Comparison of ENCODE assay signal across 8 cellular contexts in genomic region chr16:67521095-67521804, GRCh38. TPM values are rescaled to one million over a fixed set of nuclear protein-coding genes. Genes with fewer than 3 reads are reported as not detected.
DNase-seq lines count a peak whose midpoint lies in the region; ATAC-seq, FAIRE-seq and TF ChIP-seq lines count a peak whose summit lies in the region.

No MANE protein-coding gene starts in this region.

- peaks cover 30% of the 10 kb centered on the region for H3K4me1 ChIP-seq in keratinocyte (ENCODE audit: control insufficient read depth, extremely low read depth, insufficient read depth, low read length)

- no peaks in the 10 kb centered on the region for H3K36me3 ChIP-seq in keratinocyte (ENCODE audit: control insufficient read depth in 2 of 2, extremely low read depth in 1 of 2, insufficient read depth in 2 of 2, low read length in 2 of 2)

- no peaks in the 10 kb centered on the region for H3K9me3 Mint-ChIP-seq in central memory CD8-positive, alpha-beta T cell

- TF ChIP-seq CTCF in keratinocyte (optimal IDR thresholded peaks at IDR 0.05 in 1 of 3, IDR thresholded peaks at IDR 0.05 in 1 of 3, conservative IDR thresholded peaks at IDR 0.05 in 1 of 3; ENCODE audit: extremely low read depth in 1 of 3, insufficient read depth in 2 of 3, low read length in 3 of 3) = peak; percentile 97 to 99 (median 99)

- peak overlapping the region; percentile 99 for H3K4me2 ChIP-seq in keratinocyte (ENCODE audit: control insufficient read depth, extremely low read depth, insufficient read depth, low read depth, low read length)

- H3K27me3 ChIP-seq in keratinocyte (ENCODE audit: control insufficient read depth, extremely low read depth, insufficient read depth, low read length) = no peaks in the 10 kb centered on the region

- dilution Hi-C loops in keratinocyte (cut with MboI; ENCODE audit: extremely low pct_ligation_motif_present, low sequenced_read_pairs) = no loop called here

- peak overlapping the region; percentile 96 for H3K27ac ChIP-seq in keratinocyte (ENCODE audit: control insufficient read depth, insufficient read depth, low read length)

- H3K79me2 ChIP-seq in keratinocyte (ENCODE audit: control insufficient read depth, insufficient read depth, low read length) = no peaks in the 10 kb centered on the region

- H3K9me1 ChIP-seq in keratinocyte (ENCODE audit: control insufficient read depth, extremely low read depth, insufficient read depth, low read length) = peaks cover 5% of the 10 kb centered on the region

- ATAC-seq in GM19025 (IDR thresholded peaks at IDR 0.05; ENCODE audit: low read depth, unreplicated experiment) (peak; percentile 68), HG03342 (IDR thresholded peaks at IDR 0.05; ENCODE audit: unreplicated experiment) (peak; percentile 63)
- ATAC-seq in central memory CD8-positive, alpha-beta T cell (replicated peaks; ENCODE audit: extremely low read depth, poor library complexity, severe bottlenecking) = peak; percentile 92

- DNase-seq in AG20443 (ENCODE audit: low spot score) = peak; percentile 95
- peak; percentile 90 for DNase-seq in NCI-H345 (lab: John Stamatoyannopoulos, UW)
- DNase-seq in activated CD4-positive, CD25-positive, alpha-beta regulatory T cell treated with anti-CD3 and anti-CD28 coated beads, Interleukin-2, amount 50 U/mL, for 16 hours (ENCODE audit: low read depth, low spot score) = peak; percentile 95
- DNase-seq in central memory CD8-positive, alpha-beta T cell (ENCODE audit: low spot score in 2 of 2) = peak; percentile 94 to 98
- DNase-seq in keratinocyte (ENCODE audit: low read depth, low spot score) = peak; percentile 86
- peak; percentile 96 to 100 (median 96) for DNase-seq in stimulated activated CD4-positive, alpha-beta T cell treated with anti-CD3 and anti-CD28 coated beads, Interleukin-12 subunit alpha, Interleukin-12 subunit beta, amount 100 ng/mL, for 48 hours (ENCODE audit: low read depth in 2 of 3, low spot score in 1 of 3)

- H2AFZ ChIP-seq in keratinocyte (ENCODE audit: control insufficient read depth, low read length) = peak overlapping the region; percentile 99

- peak overlapping the region; percentile 88 for H3K4me3 Mint-ChIP-seq in central memory CD8-positive, alpha-beta T cell

- peak overlapping the region; percentile 37 to 85 (median 73) for H3K4me3 ChIP-seq in keratinocyte (ENCODE audit: control insufficient read depth in 2 of 3, extremely low read depth in 1 of 3, insufficient read depth in 2 of 3, low read depth in 1 of 3, low read length in 3 of 3)

- H4K20me1 ChIP-seq in keratinocyte (ENCODE audit: control insufficient read depth, extremely low read depth, insufficient read depth, low read length) = no peaks in the 10 kb centered on the region

- peaks cover 7% of the 10 kb centered on the region for H3K36me3 Mint-ChIP-seq in central memory CD8-positive, alpha-beta T cell (ENCODE audit: insufficient read depth)

- peak; percentile 74 for FAIRE-seq in keratinocyte (lab: Jason Lieb, UNC)

- H3K9ac ChIP-seq in keratinocyte (ENCODE audit: control insufficient read depth, extremely low read depth, insufficient read depth, low read length) = peak overlapping the region; percentile 87

- peaks cover 33% of the 10 kb centered on the region for H3K4me1 Mint-ChIP-seq in central memory CD8-positive, alpha-beta T cell

- no peaks in the 10 kb centered on the region for H3K9me3 ChIP-seq in keratinocyte (ENCODE audit: control insufficient read depth, low read depth, low read length)

- H3K27me3 Mint-ChIP-seq in central memory CD8-positive, alpha-beta T cell = no peaks in the 10 kb centered on the region

- peak overlapping the region; percentile 89 for H3K27ac Mint-ChIP-seq in central memory CD8-positive, alpha-beta T cell (ENCODE audit: low read depth)

RNA-seq across cellular contexts. Expression of gene RIPOR1, which starts 7.4 kb away (rescaled TPM):
- polyA plus RNA-seq in keratinocyte = 4.1 to 19.4 TPM (median 5.3 TPM) in 3 replicates
- polyA plus RNA-seq in keratinocyte (2011; ENCODE audit: low read depth) = 23.7 TPM
- 8.8 and 15.4 TPM in 2 replicates for polyA plus RNA-seq in keratinocyte (2011; cell fraction: cytosol; rRNA removed)
- polyA plus RNA-seq in keratinocyte (2011; cell fraction: nucleus; rRNA removed) = 34.0 and 34.2 TPM in 2 replicates
- 15.6 and 36.3 TPM in 2 replicates for polyA plus RNA-seq in keratinocyte (2012; ENCODE audit: low replicate concordance)
- polyA minus RNA-seq in keratinocyte = 11.6 to 81.6 TPM (median 12.0 TPM) in 3 replicates
- polyA minus RNA-seq in keratinocyte (2011; cell fraction: cytosol; rRNA and poly(A)+ RNA removed) = 24.7 TPM
- 24.6 and 37.6 TPM in 2 replicates for polyA minus RNA-seq in keratinocyte (2011; cell fraction: nucleus; rRNA and poly(A)+ RNA removed)

RNA-seq across cellular contexts. Expression of gene AGRP, which starts 37.9 kb away (rescaled TPM):
- polyA plus RNA-seq in keratinocyte = not detected in 3 replicates
- polyA plus RNA-seq in keratinocyte (2011; ENCODE audit: low read depth) = not detected
- not detected in 2 replicates for polyA plus RNA-seq in keratinocyte (2011; cell fraction: cytosol; rRNA removed)
- not detected in 2 replicates for polyA plus RNA-seq in keratinocyte (2011; cell fraction: nucleus; rRNA removed)
- not detected in 2 replicates for polyA plus RNA-seq in keratinocyte (2012; ENCODE audit: low replicate concordance)
- not detected in 3 replicates for polyA minus RNA-seq in keratinocyte
- not detected for polyA minus RNA-seq in keratinocyte (2011; cell fraction: cytosol; rRNA and poly(A)+ RNA removed)
- not detected in 2 replicates for polyA minus RNA-seq in keratinocyte (2011; cell fraction: nucleus; rRNA and poly(A)+ RNA removed)

RNA-seq across cellular contexts. Expression of gene ATP6V0D1, which starts 40.3 kb away (rescaled TPM):
- 97.1 to 199 TPM (median 117 TPM) in 3 replicates for polyA plus RNA-seq in keratinocyte
- 168 TPM for polyA plus RNA-seq in keratinocyte (2011; ENCODE audit: low read depth)
- 154 and 187 TPM in 2 replicates for polyA plus RNA-seq in keratinocyte (2011; cell fraction: cytosol; rRNA removed)
- polyA plus RNA-seq in keratinocyte (2011; cell fraction: nucleus; rRNA removed) = 147 and 159 TPM in 2 replicates
- 121 and 126 TPM in 2 replicates for polyA plus RNA-seq in keratinocyte (2012; ENCODE audit: low replicate concordance)
- polyA minus RNA-seq in keratinocyte = 236 to 343 TPM (median 341 TPM) in 3 replicates
- 226 TPM for polyA minus RNA-seq in keratinocyte (2011; cell fraction: cytosol; rRNA and poly(A)+ RNA removed)
- polyA minus RNA-seq in keratinocyte (2011; cell fraction: nucleus; rRNA and poly(A)+ RNA removed) = 86.6 and 86.8 TPM in 2 replicates

RNA-seq across cellular contexts. Expression of gene CTCF, which starts 41.1 kb away (rescaled TPM):
- polyA plus RNA-seq in keratinocyte = 15.2 to 31.7 TPM (median 21.4 TPM) in 3 replicates
- polyA plus RNA-seq in keratinocyte (2011; ENCODE audit: low read depth) = 17.6 TPM
- 18.4 and 23.8 TPM in 2 replicates for polyA plus RNA-seq in keratinocyte (2011; cell fraction: cytosol; rRNA removed)
- polyA plus RNA-seq in keratinocyte (2011; cell fraction: nucleus; rRNA removed) = 26.5 and 30.7 TPM in 2 replicates
- 18.4 and 23.9 TPM in 2 replicates for polyA plus RNA-seq in keratinocyte (2012; ENCODE audit: low replicate concordance)
- 19.8 to 29.2 TPM (median 28.2 TPM) in 3 replicates for polyA minus RNA-seq in keratinocyte
- polyA minus RNA-seq in keratinocyte (2011; cell fraction: cytosol; rRNA and poly(A)+ RNA removed) = 14.0 TPM
- polyA minus RNA-seq in keratinocyte (2011; cell fraction: nucleus; rRNA and poly(A)+ RNA removed) = 13.1 and 22.4 TPM in 2 replicates

Comparison
In these comparisons a context has a peak if more than half of its experiments do, and no peak if none do; other contexts are left out.
1. Peak in every context shown above with its lines: DNase-seq, ATAC-seq, H3K4me3 ChIP-seq and H3K27ac ChIP-seq.